8 cellular contexts compared by ENCODE assay signal in genomic region chr3:4421121-4421520, GRCh38. TPM values are rescaled to one million over a fixed set of nuclear protein-coding genes. Genes with fewer than 3 reads are reported as not detected.
DNase-seq lines count a peak whose midpoint lies in the region; ATAC-seq and TF ChIP-seq lines count a peak whose summit lies in the region.

No MANE protein-coding gene starts in this region.

- no peaks in the 10 kb centered on the region; the same call in 1 of the 2 replicates for H3K36me3 Mint-ChIP-seq in HFFc6 (ENCODE audit: low read depth)
- no peaks in the 10 kb centered on the region for H3K36me3 Mint-ChIP-seq in WTC11

- ATAC-seq in GM18505 (IDR thresholded peaks at IDR 0.05; ENCODE audit: unreplicated experiment) (peak; percentile 84), WTC11 (no peak)

- peaks cover 2% of the 10 kb centered on the region; the same call in 1 of the 2 replicates for H3K27me3 Mint-ChIP-seq in HFFc6 (ENCODE audit: insufficient read depth)
- H3K27me3 Mint-ChIP-seq in WTC11 (ENCODE audit: low read depth) = no peaks in the 10 kb centered on the region

- DNase-seq in HFFc6 (peak; percentile 76), NOMO-1 (lab: John Stamatoyannopoulos, UW; ENCODE audit: unreplicated experiment in 2 of 2) (peak; percentile 26 to 71), fibroblast of villous mesenchyme (ENCODE audit: low read depth) (peak; percentile 47), WTC11 (ENCODE audit: low spot score) (no peak), 8988T (no peak), NCI-H1092 (lab: John Stamatoyannopoulos, UW) (no peak), NCI-H748 treated with DMSO at 0.1 percent for 48 hours (lab: John Stamatoyannopoulos, UW) (no peak)

- H3K27ac Mint-ChIP-seq in HFFc6 (peak overlapping the region; percentile 73), WTC11 (no peak overlapping the region)

- CTCF ChIA-PET in WTC11 (lab: Charles Lee) = interaction anchor here (1.3 kb wide), 1 partner anchor 11 kb away, joined by 3 read pairs; no protein-coding TSS in a partner anchor

- peaks cover 41% of the 10 kb centered on the region for H3K4me1 Mint-ChIP-seq in HFFc6 (ENCODE audit: low read depth)
- no peaks in the 10 kb centered on the region for H3K4me1 Mint-ChIP-seq in WTC11

- H3K4me3 ChIP-seq in fibroblast of villous mesenchyme (ENCODE audit: low read depth, low read length) = no peak overlapping the region

- no peaks in the 10 kb centered on the region for H3K9me3 Mint-ChIP-seq in HFFc6
- no peaks in the 10 kb centered on the region for H3K9me3 Mint-ChIP-seq in WTC11

- TF ChIP-seq POLR2A in GM18505 (IDR thresholded peaks at IDR 0.05; ENCODE audit: borderline replicate concordance, extremely low read depth, insufficient read depth, insufficient read length) = no peak

- no peak for TF ChIP-seq CTCF in HFFc6 (IDR thresholded peaks at IDR 0.05)
- TF ChIP-seq CTCF in fibroblast of villous mesenchyme (IDR thresholded peaks at IDR 0.05; ENCODE audit: insufficient read depth, low read depth, low read length) = no peak
- no peak for TF ChIP-seq CTCF in WTC11 (IDR thresholded peaks at IDR 0.05)

- POLR2A ChIA-PET in WTC11 (lab: Charles Lee) = no interaction called here

- H3K4me3 Mint-ChIP-seq in HFFc6 = no peak overlapping the region
- no peak overlapping the region for H3K4me3 Mint-ChIP-seq in WTC11

TF ChIP-seq in WTC11, 78 proteins besides CTCF, POLR2A, EP300 and RAD21:
- TF ChIP-seq FOXP1 (CRISPR knock-in tag; IDR thresholded peaks at IDR 0.05; ENCODE audit: borderline replicate concordance) = no peak
TF ChIP-seq in WTC11: peak in this region for 0.

RNA-seq across cellular contexts. Expression of gene SUMF1, which starts 45.9 kb away (rescaled TPM):
- total RNA-seq in HFFc6 (2021; fragmentation: NEBNext Ultra II Directional; extraction: Animal tissue kit (Norgen Biotek cat#: 25700)) = 10 to 100 TPM; 33.5 to 38.0 (median 36.0) TPM
- total RNA-seq in fibroblast of villous mesenchyme = 41.9 and 47.4 TPM in 2 replicates
- total RNA-seq in WTC11 (2021) = 10.2 to 11.0 TPM (median 10.4 TPM) in 3 replicates

Comparison
In these comparisons a context has a peak if more than half of its experiments do, and no peak if none do; other contexts are left out.
1. DNase-seq: peak in HFFc6 (single experiment), NOMO-1 (2 of 2) and fibroblast of villous mesenchyme (single experiment); none in WTC11 (single experiment), 8988T (single experiment), NCI-H1092 (single experiment) and NCI-H748 treated with DMSO at 0.1 percent for 48 hours (single experiment).